ENCODE assay signal across 26 cellular contexts in the genomic region with DNA sequence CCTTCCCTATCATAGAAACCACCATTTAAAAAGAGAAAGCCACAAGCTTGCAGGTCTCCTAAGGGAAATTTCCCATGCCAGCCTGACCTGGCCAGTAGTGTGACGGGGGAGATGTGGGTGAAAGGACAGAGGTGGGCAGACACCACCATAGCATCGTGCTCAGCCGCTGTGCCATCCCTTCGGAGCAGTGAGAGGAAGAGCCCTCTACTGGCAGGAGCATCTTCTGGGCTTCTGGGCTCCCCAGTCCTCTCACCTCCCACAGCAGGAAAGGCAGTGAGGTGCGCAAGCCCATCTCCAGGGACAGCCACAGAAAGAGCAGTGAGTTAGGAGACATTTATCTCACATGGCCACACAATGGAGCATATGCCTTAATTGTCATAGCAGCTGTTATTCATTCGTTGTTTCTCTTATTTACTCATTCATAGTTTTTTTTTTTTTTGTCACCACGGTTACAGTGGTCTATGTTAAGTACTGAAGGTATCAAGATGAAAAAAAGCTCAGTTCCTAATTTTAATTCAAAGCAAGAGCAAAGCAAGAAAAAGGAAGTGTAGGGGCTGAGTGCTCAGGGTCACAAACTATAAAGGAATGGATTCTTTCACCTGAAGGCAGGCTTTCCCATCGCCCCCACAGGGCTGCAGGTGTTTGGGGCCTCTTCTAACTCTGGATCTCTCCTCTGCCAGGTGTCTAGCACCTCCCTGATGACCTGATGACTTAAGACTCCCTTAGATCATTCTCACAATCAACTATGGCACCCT. TPM values are rescaled to one million over a fixed set of nuclear protein-coding genes. Genes with fewer than 3 reads are reported as not detected.
DNase-seq lines count a peak whose midpoint lies in the region; ATAC-seq and TF ChIP-seq lines count a peak whose summit lies in the region.
"Had no signal": no experiment of that assay in that cellular context is flagged by ENCODE, and none has a peak within 500 bp of the region (broad histone marks: within the 10 kb centered on the region; RNA-seq: fewer than 3 reads in every experiment).

No MANE protein-coding gene starts in this region.

- H3K4me1 Mint-ChIP-seq in memory B cell: no peaks in the 10 kb centered on the region
- H3K4me1 Mint-ChIP-seq: activated naive CD8-positive, alpha-beta T cell treated with anti-CD3 and anti-CD28 coated beads, Interleukin-2, amount 50 U/mL, for 24 hours; CD4-positive, CD25-positive, alpha-beta regulatory T cell had no signal

- H3K27ac Mint-ChIP-seq in memory B cell: no peak overlapping the region
- H3K27ac Mint-ChIP-seq: activated naive CD8-positive, alpha-beta T cell treated with anti-CD3 and anti-CD28 coated beads, Interleukin-2, amount 50 U/mL, for 24 hours; CD4-positive, CD25-positive, alpha-beta regulatory T cell had no signal

- ATAC-seq in memory B cell (ENCODE audit: low read depth) (peak; percentile 39), GM21447 (IDR thresholded peaks at IDR 0.05; ENCODE audit: unreplicated experiment) (no peak)
- ATAC-seq: activated naive CD8-positive, alpha-beta T cell treated with anti-CD3 and anti-CD28 coated beads, Interleukin-2, amount 50 U/mL, for 24 hours; body of pancreas; psoas muscle had no signal

- H3K9me3 ChIP-seq in SJCRH30 (replicated peaks): no peaks in the 10 kb centered on the region
- H3K9me3 ChIP-seq: body of pancreas, esophagus muscularis mucosa, psoas muscle, SK-N-SH had no signal

- H3K27ac ChIP-seq in SJCRH30: peak overlapping the region; percentile 57
- H3K27ac ChIP-seq: body of pancreas, esophagus muscularis mucosa, psoas muscle, VCaP had no signal

- H3K36me3 ChIP-seq in SJCRH30: no peaks in the 10 kb centered on the region; the same call in none of the 2 replicates
- H3K36me3 ChIP-seq: esophagus muscularis mucosa had no signal

- H3K4me1 ChIP-seq in SJCRH30: peaks cover 27% of the 10 kb centered on the region
- H3K4me1 ChIP-seq: body of pancreas, esophagus muscularis mucosa, psoas muscle had no signal

- TF ChIP-seq CTCF in GM20000 (IDR thresholded peaks at IDR 0.05; ENCODE audit: extremely low read depth, missing control alignments): peak; percentile 4

- H3K27me3 Mint-ChIP-seq in memory B cell: peaks cover 10% of the 10 kb centered on the region

- H3K4me3 Mint-ChIP-seq in memory B cell: no peak overlapping the region
- H3K4me3 Mint-ChIP-seq: activated naive CD8-positive, alpha-beta T cell treated with anti-CD3 and anti-CD28 coated beads, Interleukin-2, amount 50 U/mL, for 24 hours; CD4-positive, CD25-positive, alpha-beta regulatory T cell had no signal

- no peaks in the 10 kb centered on the region for H3K36me3 Mint-ChIP-seq in memory B cell
- H3K36me3 Mint-ChIP-seq: CD4-positive, CD25-positive, alpha-beta regulatory T cell had no signal

- H3K27me3 ChIP-seq in SJCRH30: no peaks in the 10 kb centered on the region
- H3K27me3 ChIP-seq: body of pancreas had no signal

- no peaks in the 10 kb centered on the region for H3K9me3 Mint-ChIP-seq in memory B cell
- H3K9me3 Mint-ChIP-seq: activated naive CD8-positive, alpha-beta T cell treated with anti-CD3 and anti-CD28 coated beads, Interleukin-2, amount 50 U/mL, for 24 hours; CD4-positive, CD25-positive, alpha-beta regulatory T cell had no signal

- no peak overlapping the region for H3K4me3 ChIP-seq in SJCRH30
- H3K4me3 ChIP-seq: body of pancreas, esophagus muscularis mucosa, lung, psoas muscle had no signal

- DNase-seq in NCI-H748 (lab: John Stamatoyannopoulos, UW; ENCODE audit: unreplicated experiment) (peak; percentile 8), NCI-H748 treated with DMSO at 0.1 percent for 48 hours (lab: John Stamatoyannopoulos, UW) (no peak), GM20000 (ENCODE audit: low spot score) (no peak), SJCRH30 (no peak), memory B cell (ENCODE audit: low spot score in 2 of 2) (no peak), cortex of kidney (lab: John Stamatoyannopoulos, UW) (no peak), nucleus accumbens (lab: John Stamatoyannopoulos, UW) (no peak)
- DNase-seq: ACHN; activated effector memory CD4-positive, alpha-beta T cell treated with anti-CD3 and anti-CD28 coated beads, Interleukin-2, amount 50 U/mL, for 16 hours; activated naive CD8-positive, alpha-beta T cell treated with anti-CD3 and anti-CD28 coated beads, Interleukin-2, amount 50 U/mL, for 24 hours; body of pancreas; CD4-positive, CD25-positive, alpha-beta regulatory T cell; DMS 273 treated with DMSO at 0.1 percent for 48 hours; effector memory CD4-positive, alpha-beta T cell; hippocampal formation; NCI-H1048; NCI-H2029 treated with DMSO at 0.1 percent for 48 hours; NCI-H510A; psoas muscle; SK-N-SH had no signal

RNA-seq across cellular contexts. Expression of gene CAMK1G, which starts 48.8 kb away (rescaled TPM):
- not detected in 2 replicates for total RNA-seq in SJCRH30 (2014; rRNA removed; shearing (Covaris generic))
- total RNA-seq: CD4-positive, CD25-positive, alpha-beta regulatory T cell; chondrocyte; T-helper 2 cell treated with Interferon-gamma antibody and Interleukin-4, amounts not matched to agents 100 ng/mL and 5 ng/mL, for 36 hours had no signal
